In genomic region chr18:22347624-22348511, GRCh38 we compare ENCODE assay signal across 8 cellular contexts.
DNase-seq lines count a peak whose midpoint lies in the region; ATAC-seq, FAIRE-seq and TF ChIP-seq lines count a peak whose summit lies in the region.

No MANE protein-coding gene starts in this region.

- no peaks in the 10 kb centered on the region for H3K36me3 Mint-ChIP-seq in stimulated activated effector memory CD8-positive, alpha-beta T cell treated with anti-CD3 and anti-CD28 coated beads, Interleukin-12 subunit alpha, Interleukin-12 subunit beta, amount 100 ng/mL, for 72 hours

- H3K4me3 Mint-ChIP-seq in stimulated activated effector memory CD8-positive, alpha-beta T cell treated with anti-CD3 and anti-CD28 coated beads, Interleukin-12 subunit alpha, Interleukin-12 subunit beta, amount 100 ng/mL, for 72 hours = peak overlapping the region; percentile 73

- no peak for TF ChIP-seq RAD21 in Ishikawa (IDR thresholded peaks at IDR 0.05; ENCODE audit: low read depth)

- H3K27ac Mint-ChIP-seq in stimulated activated effector memory CD8-positive, alpha-beta T cell treated with anti-CD3 and anti-CD28 coated beads, Interleukin-12 subunit alpha, Interleukin-12 subunit beta, amount 100 ng/mL, for 72 hours = peak overlapping the region; percentile 90

- DNase-seq in iris pigment epithelial cell (ENCODE audit: low read depth) = peak; percentile 41
- DNase-seq in stimulated activated effector memory CD8-positive, alpha-beta T cell treated with anti-CD3 and anti-CD28 coated beads, Interleukin-12 subunit alpha, Interleukin-12 subunit beta, amount 100 ng/mL, for 72 hours (ENCODE audit: low spot score in 2 of 2) = no peak
- DNase-seq in UCSD-AML1 (lab: John Stamatoyannopoulos, UW; ENCODE audit: unreplicated experiment) = no peak
- no peak for DNase-seq in ACHN
- DNase-seq in D721Med (ENCODE audit: insufficient read length, low spot score) = no peak
- no peak for DNase-seq in DMS153 treated with DMSO at 0.1 percent for 48 hours (lab: John Stamatoyannopoulos, UW; ENCODE audit: unreplicated experiment)

- ATAC-seq in stimulated activated effector memory CD8-positive, alpha-beta T cell treated with anti-CD3 and anti-CD28 coated beads, Interleukin-12 subunit alpha, Interleukin-12 subunit beta, amount 100 ng/mL, for 72 hours = peak; percentile 55

- in situ Hi-C loops in ACHN (cut with HindIII; ENCODE audit: low pct_ligation_motif_present, low pct_unique_long_range_greater_than_20kb, low sequenced_read_pairs) = no loop called here

- peaks cover 52% of the 10 kb centered on the region for H3K4me1 Mint-ChIP-seq in stimulated activated effector memory CD8-positive, alpha-beta T cell treated with anti-CD3 and anti-CD28 coated beads, Interleukin-12 subunit alpha, Interleukin-12 subunit beta, amount 100 ng/mL, for 72 hours

- 21 to 27% (median 24%) methylated on average over 25 of the region's 25 CpGs for WGBS in adipose tissue, 3 donors

- H3K27ac ChIP-seq in adipose tissue (ENCODE audit: low read depth, low read length) = peak overlapping the region; percentile 14

- no peak for TF ChIP-seq CTCF in D721Med (IDR thresholded peaks at IDR 0.05; ENCODE audit: insufficient read depth, missing control alignments)

- no peak for FAIRE-seq in D721Med (lab: Jason Lieb, UNC)

- no peaks in the 10 kb centered on the region for H3K9me3 Mint-ChIP-seq in stimulated activated effector memory CD8-positive, alpha-beta T cell treated with anti-CD3 and anti-CD28 coated beads, Interleukin-12 subunit alpha, Interleukin-12 subunit beta, amount 100 ng/mL, for 72 hours

- no peak for TF ChIP-seq EP300 in Ishikawa (IDR thresholded peaks at IDR 0.05; ENCODE audit: borderline replicate concordance)

TF ChIP-seq in Ishikawa, 13 proteins besides CTCF, POLR2A, EP300 and RAD21:
- TF ChIP-seq TEAD4 (IDR thresholded peaks at IDR 0.05) (no peak), ZBTB7A (IDR thresholded peaks at IDR 0.05; ENCODE audit: low read depth) (0 out of 2 replicates have a peak, but pooled peaks have one; percentile 24)
TF ChIP-seq in Ishikawa: peak in this region for 1.
